ENCODE assay signal across 1 cellular context in genomic region chr12:50184261-50184660, GRCh38.
TF ChIP-seq lines count a peak whose summit lies in the region.

No MANE protein-coding gene starts in this region.

TF ChIP-seq in GM23338, 12 proteins besides CTCF, POLR2A, EP300 and RAD21:
- TF ChIP-seq NANOG (IDR thresholded peaks at IDR 0.05; ENCODE audit: borderline replicate concordance) = no peak
- TF ChIP-seq STAT1 (IDR thresholded peaks at IDR 0.05; ENCODE audit: unreplicated experiment) = no peak
- TF ChIP-seq ZNF331 (CRISPR knock-in tag; IDR thresholded peaks at IDR 0.05; ENCODE audit: low read depth) = no peak
- TF ChIP-seq ZNF114 (CRISPR knock-in tag; IDR thresholded peaks at IDR 0.05) = no peak
TF ChIP-seq in GM23338: peak in this region for 0.
